ENCODE assay signal across 8 cellular contexts in genomic region chr11:40537734-40538133, GRCh38.
"Had no signal": no experiment of that assay in that cellular context is flagged by ENCODE, and none has a peak within 500 bp of the region (broad histone marks: within the 10 kb centered on the region; RNA-seq: fewer than 3 reads in every experiment).

No MANE protein-coding gene starts in this region.

- H3K4me3 ChIP-seq: HAP-1 had no signal

- H3K4me1 Mint-ChIP-seq: IgD-negative memory B cell had no signal

- H3K27ac Mint-ChIP-seq: HFFc6, IgD-negative memory B cell had no signal

- H3K4me1 ChIP-seq: HAP-1 had no signal

- ATAC-seq: HCT116, HepG2 had no signal

- H3K27ac ChIP-seq: HL-60 had no signal

- H3K27me3 Mint-ChIP-seq: IgD-negative memory B cell had no signal

- H3K4me3 Mint-ChIP-seq: HFFc6, IgD-negative memory B cell had no signal

- DNase-seq: GOT3, H7, HFFc6 had no signal

- H3K9me3 ChIP-seq: HAP-1 had no signal

- H3K36me3 ChIP-seq: HAP-1 had no signal
